8 cellular contexts compared by ENCODE assay signal in genomic region chr12:120292411-120292660, GRCh38. TPM values are rescaled to one million over a fixed set of nuclear protein-coding genes. Genes with fewer than 3 reads are reported as not detected.
DNase-seq lines count a peak whose midpoint lies in the region; ATAC-seq and TF ChIP-seq lines count a peak whose summit lies in the region.

No MANE protein-coding gene starts in this region.

- peak overlapping the region; percentile 92 for H3K9ac ChIP-seq in iPS-20b (ENCODE audit: low read depth, low read length)

- in situ Hi-C loops in G401 (cut with HindIII; ENCODE audit: low sequenced_read_pairs): no loop called here

- peak; percentile 16 for ATAC-seq in GM21717 (IDR thresholded peaks at IDR 0.05; ENCODE audit: unreplicated experiment)
- ATAC-seq in T-helper 17 cell: peak; percentile 14

- peaks cover 3% of the 10 kb centered on the region for H3K9me3 Mint-ChIP-seq in glutamatergic neuron (ENCODE audit: unreplicated experiment)

- H3K27ac Mint-ChIP-seq in T-helper 17 cell: no peak overlapping the region
- H3K27ac Mint-ChIP-seq in glutamatergic neuron (ENCODE audit: unreplicated experiment): no peak overlapping the region

- no peaks in the 10 kb centered on the region for H3K36me3 Mint-ChIP-seq in T-helper 17 cell (ENCODE audit: low read depth)
- no peaks in the 10 kb centered on the region for H3K36me3 Mint-ChIP-seq in glutamatergic neuron (ENCODE audit: unreplicated experiment)

- peak overlapping the region; percentile 69 for H3K4me3 ChIP-seq in AG10803 (ENCODE audit: low read length)
- peak overlapping the region; percentile 90 for H3K4me3 ChIP-seq in iPS-20b (ENCODE audit: low read length)
- H3K4me3 ChIP-seq in testis: peak overlapping the region; percentile 59 to 73

- peak overlapping the region; percentile 96 for H3K27ac ChIP-seq in iPS-20b (ENCODE audit: low read length)
- H3K27ac ChIP-seq in testis: peak overlapping the region; percentile 97 to 98

- TF ChIP-seq POLR2A in testis (IDR thresholded peaks at IDR 0.05): no peak

- WGBS in testis, 2 donors: 0 to 1% methylated on average over 17 of the region's 17 CpGs

- no peak for DNase-seq in AG10803 (ENCODE audit: low read depth)
- peak in 1 of 3 donors; percentile 36 for DNase-seq in T-helper 17 cell
- DNase-seq in testis: no peak
- no peak for DNase-seq in glutamatergic neuron
- DNase-seq in GF-D8 (lab: John Stamatoyannopoulos, UW): no peak
- no peak for DNase-seq in G401 (ENCODE audit: low spot score)

- H3K27me3 ChIP-seq in iPS-20b (ENCODE audit: insufficient read depth, low read length) (no peaks in the 10 kb centered on the region), testis (no peaks in the 10 kb centered on the region)

- no peaks in the 10 kb centered on the region for H3K36me3 ChIP-seq in iPS-20b (ENCODE audit: insufficient read depth, low read depth, low read length)
- no peaks in the 10 kb centered on the region for H3K36me3 ChIP-seq in testis (ENCODE audit: low read depth, missing control alignments)

- intact Hi-C loops in testis (cut with DNase I; ENCODE audit: low total_unique reads): no loop called here

- H3K4me1 ChIP-seq in iPS-20b (ENCODE audit: insufficient read depth, low read length) (peaks cover 3% of the 10 kb centered on the region; the same call in 1 of the 2 replicates), testis (peaks cover 6% of the 10 kb centered on the region)

- H3K9me3 ChIP-seq in T-helper 17 cell (ENCODE audit: control insufficient read depth, low read length, poor library complexity, severe bottlenecking): no peaks in the 10 kb centered on the region
- H3K9me3 ChIP-seq in iPS-20b (ENCODE audit: insufficient read depth, low read depth, low read length): no peaks in the 10 kb centered on the region
- no peaks in the 10 kb centered on the region for H3K9me3 ChIP-seq in testis

- H3K27me3 Mint-ChIP-seq in T-helper 17 cell (no peaks in the 10 kb centered on the region), glutamatergic neuron (ENCODE audit: unreplicated experiment) (peaks cover 5% of the 10 kb centered on the region)

- TF ChIP-seq CTCF in AG10803 (conservative IDR thresholded peaks at IDR 0.05; ENCODE audit: low read length): no peak
- TF ChIP-seq CTCF in testis (IDR thresholded peaks at IDR 0.05): no peak
- TF ChIP-seq CTCF in glutamatergic neuron (IDR thresholded peaks at IDR 0.05; ENCODE audit: partially characterized antibody, unreplicated experiment): no peak

- H3K4me3 Mint-ChIP-seq in T-helper 17 cell (no peak overlapping the region), glutamatergic neuron (ENCODE audit: unreplicated experiment) (no peak overlapping the region)

- H3K4me1 Mint-ChIP-seq in T-helper 17 cell (peaks cover 4% of the 10 kb centered on the region), glutamatergic neuron (ENCODE audit: low read depth, unreplicated experiment) (peaks cover 1% of the 10 kb centered on the region)

RNA-seq across cellular contexts. Expression of gene RNU4-2, which starts 0.6 kb away (rescaled TPM):
- total RNA-seq in T-helper 17 cell: over 10,000 TPM; 12,026 to 15,039 TPM
- total RNA-seq in testis: under 1 TPM; under 0.01 TPM
- not detected for polyA plus RNA-seq in testis (ENCODE audit: insufficient read depth, low read depth, low replicate concordance)
- total RNA-seq in glutamatergic neuron (ENCODE audit: unreplicated experiment): 8,083 TPM
- total RNA-seq in G401 (2014; rRNA removed; shearing (Covaris generic)): not detected in 2 replicates

RNA-seq across cellular contexts. Expression of gene RNU4-1, which starts 0.7 kb away (rescaled TPM):
- total RNA-seq in T-helper 17 cell (1,000 to 10,000 TPM; 2,168 to 2,286 TPM), testis (under 1 TPM; under 0.01 TPM), glutamatergic neuron (ENCODE audit: unreplicated experiment) (5,722 TPM)
- not detected for polyA plus RNA-seq in testis (ENCODE audit: insufficient read depth, low read depth, low replicate concordance)
- not detected in 2 replicates for total RNA-seq in G401 (2014; rRNA removed; shearing (Covaris generic))

RNA-seq across cellular contexts. Expression of gene SIRT4, which starts 9.8 kb away (rescaled TPM):
- 1 to 10 TPM in 1 of 2 donors, under 1 TPM in 1; 0.45 to 1.4 TPM for total RNA-seq in T-helper 17 cell
- 1 to 10 TPM; 3.3 to 5.0 TPM for total RNA-seq in testis
- polyA plus RNA-seq in testis (ENCODE audit: insufficient read depth, low read depth, low replicate concordance): 10.0 TPM
- 3.8 TPM for total RNA-seq in glutamatergic neuron (ENCODE audit: unreplicated experiment)
- total RNA-seq in G401 (2014; rRNA removed; shearing (Covaris generic)): 2.9 and 4.6 TPM in 2 replicates

RNA-seq across cellular contexts. Expression of gene PXN, which starts 26.8 kb away (rescaled TPM):
- total RNA-seq in T-helper 17 cell (100 to 1,000 TPM; 155 to 190 TPM), testis (10 to 100 TPM; 81.8 to 84.9 TPM), glutamatergic neuron (ENCODE audit: unreplicated experiment) (39.5 TPM)
- polyA plus RNA-seq in testis (ENCODE audit: insufficient read depth, low read depth, low replicate concordance): 89.6 TPM
- 18.8 and 24.5 TPM in 2 replicates for total RNA-seq in G401 (2014; rRNA removed; shearing (Covaris generic))

RNA-seq across cellular contexts. Expression of gene PLA2G1B, which starts 35.2 kb away (rescaled TPM):
- total RNA-seq in T-helper 17 cell (not detected), testis (under 1 TPM in 1 of 2 donors, not detected in 1; 0.94 TPM), glutamatergic neuron (ENCODE audit: unreplicated experiment) (not detected)
- 3.6 TPM for polyA plus RNA-seq in testis (ENCODE audit: insufficient read depth, low read depth, low replicate concordance)
- not detected in 2 replicates for total RNA-seq in G401 (2014; rRNA removed; shearing (Covaris generic))

Comparison
In these comparisons a context has a peak if more than half of its experiments do, and no peak if none do; other contexts are left out.
1. RNA of gene RNU4-2, which starts 0.6 kb away (total RNA-seq): 12,026 to 15,039 TPM in T-helper 17 cell and 8,083 TPM in glutamatergic neuron (single experiment); under 0.01 TPM in testis and not detected in G401; every median in the first group is over 1,000 times any median in the second.
2. RNA of gene RNU4-1, which starts 0.7 kb away (total RNA-seq): 5,722 TPM in glutamatergic neuron (single experiment) and 2,168 to 2,286 TPM in T-helper 17 cell; under 0.01 TPM in testis and not detected in G401; every median in the first group is over 1,000 times any median in the second.
3. Peak in every context shown above with its lines, with median percentiles within 50 percentile points of each other: H3K4me3 ChIP-seq.